ENCODE assay signal across 1 cellular context in genomic region chr17:82458885-82459424, GRCh38.
A peak's percentile ranks its signal among the peaks of the same experiment; 100 is the strongest.
TF ChIP-seq lines count a peak whose summit lies in the region.

No MANE protein-coding gene starts in this region.

TF ChIP-seq in HepG2, 621 proteins besides CTCF, POLR2A, EP300 and RAD21 (continued from another document and continues in another):
- TF ChIP-seq PTBP1 (IDR thresholded peaks at IDR 0.05; ENCODE audit: low read depth, low read length, poor library complexity, severe bottlenecking) (peak; percentile 87), IRF1 (CRISPR knock-in tag; IDR thresholded peaks at IDR 0.05; ENCODE audit: low read depth) (no peak), ZSCAN12 (CRISPR knock-in tag; IDR thresholded peaks at IDR 0.05) (peak; percentile 73; the same call in 1 of the 2 replicates), PAX8 (CRISPR knock-in tag; IDR thresholded peaks at IDR 0.05; ENCODE audit: borderline replicate concordance) (no peak), KMT2B (CRISPR knock-in tag; IDR thresholded peaks at IDR 0.05) (no peak), NFIC (IDR thresholded peaks at IDR 0.05; ENCODE audit: low read length) (no peak), ZNF3 (CRISPR knock-in tag; IDR thresholded peaks at IDR 0.05) (no peak), FIP1L1 (IDR thresholded peaks at IDR 0.05; ENCODE audit: borderline replicate concordance, insufficient read depth, low read depth, low read length) (no peak), ATF1 (CRISPR knock-in tag; IDR thresholded peaks at IDR 0.05) (no peak), RNF219 (CRISPR knock-in tag; IDR thresholded peaks at IDR 0.05) (no peak), ZSCAN9 (CRISPR knock-in tag; IDR thresholded peaks at IDR 0.05; ENCODE audit: borderline replicate concordance) (no peak), ZNF34 (CRISPR knock-in tag; IDR thresholded peaks at IDR 0.05; ENCODE audit: borderline replicate concordance) (no peak), ZNF362 (CRISPR knock-in tag; IDR thresholded peaks at IDR 0.05; ENCODE audit: borderline replicate concordance) (no peak), ZMAT3 (CRISPR knock-in tag; conservative IDR thresholded peaks at IDR 0.05) (no peak), MAFK (conservative IDR thresholded peaks at IDR 0.05 in 1 of 2, IDR thresholded peaks at IDR 0.05 in 1 of 2; ENCODE audit: low read length in 2 of 2) (no peak), ZNF597 (CRISPR knock-in tag; IDR thresholded peaks at IDR 0.05) (no peak), KDM4B (CRISPR knock-in tag; IDR thresholded peaks at IDR 0.05) (no peak), REL (CRISPR knock-in tag; conservative IDR thresholded peaks at IDR 0.05) (no peak), ZNF775 (CRISPR knock-in tag; IDR thresholded peaks at IDR 0.05; ENCODE audit: borderline replicate concordance) (no peak), ZMYM2 (CRISPR knock-in tag; IDR thresholded peaks at IDR 0.05) (no peak), ZBTB33 (CRISPR knock-in tag; IDR thresholded peaks at IDR 0.05) (no peak), ZNF282 (IDR thresholded peaks at IDR 0.05; ENCODE audit: partially characterized antibody) (no peak), ZNF879 (CRISPR knock-in tag; IDR thresholded peaks at IDR 0.05) (no peak; the same call in 1 of the 2 replicates), ZSCAN21 (CRISPR knock-in tag; IDR thresholded peaks at IDR 0.05; ENCODE audit: borderline replicate concordance) (no peak), DR1 (CRISPR knock-in tag; IDR thresholded peaks at IDR 0.05) (no peak), NCOA5 (CRISPR knock-in tag; IDR thresholded peaks at IDR 0.05) (no peak), U2AF1 (optimal IDR thresholded peaks at IDR 0.05; ENCODE audit: low read depth, low read length) (no peak), KMT2A (CRISPR knock-in tag; IDR thresholded peaks at IDR 0.05) (peak; percentile 19), PRMT3 (CRISPR knock-in tag; IDR thresholded peaks at IDR 0.05; ENCODE audit: borderline replicate concordance, low read depth) (no peak)
- TF ChIP-seq, protein P1, sequence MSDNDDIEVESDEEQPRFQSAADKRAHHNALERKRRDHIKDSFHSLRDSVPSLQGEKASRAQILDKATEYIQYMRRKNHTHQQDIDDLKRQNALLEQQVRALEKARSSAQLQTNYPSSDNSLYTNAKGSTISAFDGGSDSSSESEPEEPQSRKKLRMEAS (IDR thresholded peaks at IDR 0.05), result no peak; the same call in 1 of the 2 replicates
- TF ChIP-seq, protein P2, sequence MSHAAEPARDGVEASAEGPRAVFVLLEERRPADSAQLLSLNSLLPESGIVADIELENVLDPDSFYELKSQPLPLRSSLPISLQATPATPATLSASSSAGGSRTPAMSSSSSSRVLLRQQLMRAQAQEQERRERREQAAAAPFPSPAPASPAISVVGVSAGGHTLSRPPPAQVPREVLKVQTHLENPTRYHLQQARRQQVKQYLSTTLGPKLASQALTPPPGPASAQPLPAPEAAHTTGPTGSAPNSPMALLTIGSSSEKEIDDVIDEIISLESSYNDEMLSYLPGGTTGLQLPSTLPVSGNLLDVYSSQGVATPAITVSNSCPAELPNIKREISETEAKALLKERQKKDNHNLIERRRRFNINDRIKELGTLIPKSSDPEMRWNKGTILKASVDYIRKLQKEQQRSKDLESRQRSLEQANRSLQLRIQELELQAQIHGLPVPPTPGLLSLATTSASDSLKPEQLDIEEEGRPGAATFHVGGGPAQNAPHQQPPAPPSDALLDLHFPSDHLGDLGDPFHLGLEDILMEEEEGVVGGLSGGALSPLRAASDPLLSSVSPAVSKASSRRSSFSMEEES (CRISPR knock-in tag; IDR thresholded peaks at IDR 0.05), result no peak
- TF ChIP-seq, protein P3, sequence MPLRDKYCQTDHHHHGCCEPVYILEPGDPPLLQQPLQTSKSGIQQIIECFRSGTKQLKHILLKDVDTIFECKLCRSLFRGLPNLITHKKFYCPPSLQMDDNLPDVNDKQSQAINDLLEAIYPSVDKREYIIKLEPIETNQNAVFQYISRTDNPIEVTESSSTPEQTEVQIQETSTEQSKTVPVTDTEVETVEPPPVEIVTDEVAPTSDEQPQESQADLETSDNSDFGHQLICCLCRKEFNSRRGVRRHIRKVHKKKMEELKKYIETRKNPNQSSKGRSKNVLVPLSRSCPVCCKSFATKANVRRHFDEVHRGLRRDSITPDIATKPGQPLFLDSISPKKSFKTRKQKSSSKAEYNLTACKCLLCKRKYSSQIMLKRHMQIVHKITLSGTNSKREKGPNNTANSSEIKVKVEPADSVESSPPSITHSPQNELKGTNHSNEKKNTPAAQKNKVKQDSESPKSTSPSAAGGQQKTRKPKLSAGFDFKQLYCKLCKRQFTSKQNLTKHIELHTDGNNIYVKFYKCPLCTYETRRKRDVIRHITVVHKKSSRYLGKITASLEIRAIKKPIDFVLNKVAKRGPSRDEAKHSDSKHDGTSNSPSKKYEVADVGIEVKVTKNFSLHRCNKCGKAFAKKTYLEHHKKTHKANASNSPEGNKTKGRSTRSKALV (CRISPR knock-in tag; IDR thresholded peaks at IDR 0.05), result peak; percentile 62; the same call in 1 of the 2 replicates
- TF ChIP-seq, protein P4, sequence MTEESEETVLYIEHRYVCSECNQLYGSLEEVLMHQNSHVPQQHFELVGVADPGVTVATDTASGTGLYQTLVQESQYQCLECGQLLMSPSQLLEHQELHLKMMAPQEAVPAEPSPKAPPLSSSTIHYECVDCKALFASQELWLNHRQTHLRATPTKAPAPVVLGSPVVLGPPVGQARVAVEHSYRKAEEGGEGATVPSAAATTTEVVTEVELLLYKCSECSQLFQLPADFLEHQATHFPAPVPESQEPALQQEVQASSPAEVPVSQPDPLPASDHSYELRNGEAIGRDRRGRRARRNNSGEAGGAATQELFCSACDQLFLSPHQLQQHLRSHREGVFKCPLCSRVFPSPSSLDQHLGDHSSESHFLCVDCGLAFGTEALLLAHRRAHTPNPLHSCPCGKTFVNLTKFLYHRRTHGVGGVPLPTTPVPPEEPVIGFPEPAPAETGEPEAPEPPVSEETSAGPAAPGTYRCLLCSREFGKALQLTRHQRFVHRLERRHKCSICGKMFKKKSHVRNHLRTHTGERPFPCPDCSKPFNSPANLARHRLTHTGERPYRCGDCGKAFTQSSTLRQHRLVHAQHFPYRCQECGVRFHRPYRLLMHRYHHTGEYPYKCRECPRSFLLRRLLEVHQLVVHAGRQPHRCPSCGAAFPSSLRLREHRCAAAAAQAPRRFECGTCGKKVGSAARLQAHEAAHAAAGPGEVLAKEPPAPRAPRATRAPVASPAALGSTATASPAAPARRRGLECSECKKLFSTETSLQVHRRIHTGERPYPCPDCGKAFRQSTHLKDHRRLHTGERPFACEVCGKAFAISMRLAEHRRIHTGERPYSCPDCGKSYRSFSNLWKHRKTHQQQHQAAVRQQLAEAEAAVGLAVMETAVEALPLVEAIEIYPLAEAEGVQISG (CRISPR knock-in tag; IDR thresholded peaks at IDR 0.05), result no peak
- TF ChIP-seq, protein P5, sequence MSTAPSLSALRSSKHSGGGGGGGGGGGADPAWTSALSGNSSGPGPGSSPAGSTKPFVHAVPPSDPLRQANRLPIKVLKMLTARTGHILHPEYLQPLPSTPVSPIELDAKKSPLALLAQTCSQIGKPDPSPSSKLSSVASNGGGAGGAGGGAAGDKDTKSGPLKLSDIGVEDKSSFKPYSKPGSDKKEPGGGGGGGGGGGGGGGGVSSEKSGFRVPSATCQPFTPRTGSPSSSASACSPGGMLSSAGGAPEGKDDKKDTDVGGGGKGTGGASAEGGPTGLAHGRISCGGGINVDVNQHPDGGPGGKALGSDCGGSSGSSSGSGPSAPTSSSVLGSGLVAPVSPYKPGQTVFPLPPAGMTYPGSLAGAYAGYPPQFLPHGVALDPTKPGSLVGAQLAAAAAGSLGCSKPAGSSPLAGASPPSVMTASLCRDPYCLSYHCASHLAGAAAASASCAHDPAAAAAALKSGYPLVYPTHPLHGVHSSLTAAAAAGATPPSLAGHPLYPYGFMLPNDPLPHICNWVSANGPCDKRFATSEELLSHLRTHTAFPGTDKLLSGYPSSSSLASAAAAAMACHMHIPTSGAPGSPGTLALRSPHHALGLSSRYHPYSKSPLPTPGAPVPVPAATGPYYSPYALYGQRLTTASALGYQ (CRISPR knock-in tag; IDR thresholded peaks at IDR 0.05), result peak; percentile 38; the same call in 1 of the 2 replicates
- TF ChIP-seq, protein P6, sequence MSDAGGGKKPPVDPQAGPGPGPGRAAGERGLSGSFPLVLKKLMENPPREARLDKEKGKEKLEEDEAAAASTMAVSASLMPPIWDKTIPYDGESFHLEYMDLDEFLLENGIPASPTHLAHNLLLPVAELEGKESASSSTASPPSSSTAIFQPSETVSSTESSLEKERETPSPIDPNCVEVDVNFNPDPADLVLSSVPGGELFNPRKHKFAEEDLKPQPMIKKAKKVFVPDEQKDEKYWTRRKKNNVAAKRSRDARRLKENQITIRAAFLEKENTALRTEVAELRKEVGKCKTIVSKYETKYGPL (CRISPR knock-in tag; IDR thresholded peaks at IDR 0.05), result no peak
- TF ChIP-seq, protein P7, sequence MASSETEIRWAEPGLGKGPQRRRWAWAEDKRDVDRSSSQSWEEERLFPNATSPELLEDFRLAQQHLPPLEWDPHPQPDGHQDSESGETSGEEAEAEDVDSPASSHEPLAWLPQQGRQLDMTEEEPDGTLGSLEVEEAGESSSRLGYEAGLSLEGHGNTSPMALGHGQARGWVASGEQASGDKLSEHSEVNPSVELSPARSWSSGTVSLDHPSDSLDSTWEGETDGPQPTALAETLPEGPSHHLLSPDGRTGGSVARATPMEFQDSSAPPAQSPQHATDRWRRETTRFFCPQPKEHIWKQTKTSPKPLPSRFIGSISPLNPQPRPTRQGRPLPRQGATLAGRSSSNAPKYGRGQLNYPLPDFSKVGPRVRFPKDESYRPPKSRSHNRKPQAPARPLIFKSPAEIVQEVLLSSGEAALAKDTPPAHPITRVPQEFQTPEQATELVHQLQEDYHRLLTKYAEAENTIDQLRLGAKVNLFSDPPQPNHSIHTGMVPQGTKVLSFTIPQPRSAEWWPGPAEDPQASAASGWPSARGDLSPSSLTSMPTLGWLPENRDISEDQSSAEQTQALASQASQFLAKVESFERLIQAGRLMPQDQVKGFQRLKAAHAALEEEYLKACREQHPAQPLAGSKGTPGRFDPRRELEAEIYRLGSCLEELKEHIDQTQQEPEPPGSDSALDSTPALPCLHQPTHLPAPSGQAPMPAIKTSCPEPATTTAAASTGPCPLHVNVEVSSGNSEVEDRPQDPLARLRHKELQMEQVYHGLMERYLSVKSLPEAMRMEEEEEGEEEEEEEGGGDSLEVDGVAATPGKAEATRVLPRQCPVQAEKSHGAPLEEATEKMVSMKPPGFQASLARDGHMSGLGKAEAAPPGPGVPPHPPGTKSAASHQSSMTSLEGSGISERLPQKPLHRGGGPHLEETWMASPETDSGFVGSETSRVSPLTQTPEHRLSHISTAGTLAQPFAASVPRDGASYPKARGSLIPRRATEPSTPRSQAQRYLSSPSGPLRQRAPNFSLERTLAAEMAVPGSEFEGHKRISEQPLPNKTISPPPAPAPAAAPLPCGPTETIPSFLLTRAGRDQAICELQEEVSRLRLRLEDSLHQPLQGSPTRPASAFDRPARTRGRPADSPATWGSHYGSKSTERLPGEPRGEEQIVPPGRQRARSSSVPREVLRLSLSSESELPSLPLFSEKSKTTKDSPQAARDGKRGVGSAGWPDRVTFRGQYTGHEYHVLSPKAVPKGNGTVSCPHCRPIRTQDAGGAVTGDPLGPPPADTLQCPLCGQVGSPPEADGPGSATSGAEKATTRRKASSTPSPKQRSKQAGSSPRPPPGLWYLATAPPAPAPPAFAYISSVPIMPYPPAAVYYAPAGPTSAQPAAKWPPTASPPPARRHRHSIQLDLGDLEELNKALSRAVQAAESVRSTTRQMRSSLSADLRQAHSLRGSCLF (CRISPR knock-in tag; IDR thresholded peaks at IDR 0.05; ENCODE audit: borderline replicate concordance), result no peak
